Comparison of ENCODE assay signal across 9 cellular contexts in the genomic region with DNA sequence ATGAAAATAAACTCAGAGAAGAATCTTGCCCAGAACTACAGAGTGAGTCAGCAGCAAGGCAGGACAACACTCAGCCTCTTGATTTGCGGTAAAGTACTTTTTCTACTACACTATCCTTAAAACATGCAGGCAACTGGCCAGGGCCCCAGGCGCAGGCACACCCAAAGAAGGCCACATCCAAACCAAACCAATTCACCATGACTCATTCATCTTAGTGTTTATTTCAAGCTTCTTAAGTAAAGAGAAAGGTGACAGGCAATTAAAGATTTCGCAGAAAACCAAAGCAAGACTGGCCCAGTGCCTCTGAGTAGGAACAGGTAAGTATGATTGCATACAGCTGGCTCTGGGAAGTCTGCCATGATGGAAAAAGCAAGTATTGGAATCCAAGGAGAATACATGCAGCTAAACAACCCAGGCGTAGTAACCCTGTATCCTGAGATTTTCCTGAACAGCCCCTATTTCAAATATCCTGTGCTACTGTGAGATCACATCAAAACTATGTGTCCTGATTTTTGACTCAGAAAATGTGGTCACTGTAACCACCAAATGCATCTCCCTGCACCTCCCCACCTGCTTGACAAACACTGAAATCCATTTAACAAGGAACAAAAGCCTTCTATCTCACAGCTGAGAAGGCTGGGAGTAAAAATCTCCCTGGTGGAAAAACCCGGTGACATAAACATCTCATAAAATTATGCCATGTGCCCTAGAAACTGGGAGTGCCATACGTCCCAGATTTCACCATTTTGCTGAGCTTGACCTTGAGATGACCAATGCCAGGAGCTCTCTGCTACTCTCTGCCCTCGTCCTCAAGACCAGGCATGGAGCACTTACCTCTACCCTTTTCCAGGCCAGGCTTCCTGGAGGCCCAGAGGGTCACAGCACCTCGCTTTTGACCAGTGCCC. TPM values are rescaled to one million over a fixed set of nuclear protein-coding genes. Genes with fewer than 3 reads are reported as not detected.
DNase-seq lines count a peak whose midpoint lies in the region; ATAC-seq and TF ChIP-seq lines count a peak whose summit lies in the region.
"Had no signal": no experiment of that assay in that cellular context is flagged by ENCODE, and none has a peak within 500 bp of the region (broad histone marks: within the 10 kb centered on the region; RNA-seq: fewer than 3 reads in every experiment).

No MANE protein-coding gene starts in this region.

- H3K27ac ChIP-seq in gastroesophageal sphincter, result peak overlapping the region; percentile 86 to 96 (median 92)

- H3K4me3 ChIP-seq in gastroesophageal sphincter, result no peak overlapping the region

- H3K4me1 ChIP-seq in gastroesophageal sphincter, result peaks cover 18 to 66% (median 29%) of the 10 kb centered on the region in 3 donors

- TF ChIP-seq POLR2A in gastroesophageal sphincter (IDR thresholded peaks at IDR 0.05), result no peak

- DNase-seq in GM03348 (ENCODE audit: low spot score) (peak; percentile 91), SW 1271 (lab: John Stamatoyannopoulos, UW) (peak; percentile 95 to 99), sciatic nerve (ENCODE audit: low spot score) (peak; percentile 90)
- no peak for DNase-seq in stimulated activated CD4-positive, alpha-beta T cell treated with anti-CD3 and anti-CD28 coated beads, Interleukin-4, amount 100 ng/mL, for 4 hours
- DNase-seq: activated T-cell treated with anti-CD3 and anti-CD28 coated beads, Interleukin-2, amount 50 U/mL, for 48 hours had no signal

- no peak for TF ChIP-seq CTCF in gastroesophageal sphincter (IDR thresholded peaks at IDR 0.05)

- 17 to 28% methylated on average over 6 to 7 of the region's 8 CpGs for WGBS in gastroesophageal sphincter (ENCODE audit: low coverage in 1 of 2), 2 donors

- no peak for TF ChIP-seq EP300 in gastroesophageal sphincter (IDR thresholded peaks at IDR 0.05)

- H3K27me3 ChIP-seq in gastroesophageal sphincter, result no peaks in the 10 kb centered on the region

- no peaks in the 10 kb centered on the region for H3K36me3 ChIP-seq in gastroesophageal sphincter

- intact Hi-C loops in sciatic nerve (cut with DNase I), result no loop called here

- no peaks in the 10 kb centered on the region for H3K9me3 ChIP-seq in gastroesophageal sphincter

- ATAC-seq in gastroesophageal sphincter, result peak; percentile 97
- ATAC-seq in sciatic nerve, result peak; percentile 94
- no peak for ATAC-seq in HG03039 (IDR thresholded peaks at IDR 0.05; ENCODE audit: unreplicated experiment)
- no peak for ATAC-seq in GM21423 (IDR thresholded peaks at IDR 0.05; ENCODE audit: unreplicated experiment)
- ATAC-seq in GM21515 (IDR thresholded peaks at IDR 0.05; ENCODE audit: unreplicated experiment), result no peak

RNA-seq across cellular contexts. Expression of gene WFDC3, which starts 12.4 kb away (rescaled TPM):
- total RNA-seq in gastroesophageal sphincter, result 1 to 10 TPM in 1 of 4 donors, not detected in 3; 2.3 TPM
- total RNA-seq in sciatic nerve, result 1.5 TPM

RNA-seq across cellular contexts. Expression of gene DNTTIP1, which starts 12.5 kb away (rescaled TPM):
- 10 to 100 TPM; 21.8 to 33.3 (median 27.8) TPM for total RNA-seq in gastroesophageal sphincter
- total RNA-seq in sciatic nerve, result 20.5 TPM

RNA-seq across cellular contexts. Expression of gene UBE2C, which starts 33.2 kb away (rescaled TPM):
- under 1 TPM in 1 of 4 donors, not detected in 3; 0.72 TPM for total RNA-seq in gastroesophageal sphincter
- total RNA-seq in sciatic nerve, result 0.80 TPM

RNA-seq across cellular contexts. Expression of gene TNNC2, which starts 47.8 kb away (rescaled TPM):
- 1 to 10 TPM in 3 of 4 donors, not detected in 1; 1.0 to 6.3 (median 1.3) TPM for total RNA-seq in gastroesophageal sphincter
- 0.89 TPM for total RNA-seq in sciatic nerve

RNA-seq across cellular contexts. Expression of gene SNX21, which starts 54.3 kb away (rescaled TPM):
- total RNA-seq in gastroesophageal sphincter (10 to 100 TPM; 45.9 to 76.3 (median 59.7) TPM), sciatic nerve (52.6 TPM)

Comparison
In these comparisons a context has a peak if more than half of its experiments do, and no peak if none do; other contexts are left out.
1. DNase-seq: peak in GM03348 (single experiment), SW 1271 (2 of 2) and sciatic nerve (single experiment); none in stimulated activated CD4-positive, alpha-beta T cell treated with anti-CD3 and anti-CD28 coated beads, Interleukin-4, amount 100 ng/mL, for 4 hours (0 of 2).
2. ATAC-seq: peak in gastroesophageal sphincter (single experiment) and sciatic nerve (single experiment); none in HG03039 (single experiment), GM21423 (single experiment) and GM21515 (single experiment).